ENCODE assay signal across 22 cellular contexts in the genomic region with DNA sequence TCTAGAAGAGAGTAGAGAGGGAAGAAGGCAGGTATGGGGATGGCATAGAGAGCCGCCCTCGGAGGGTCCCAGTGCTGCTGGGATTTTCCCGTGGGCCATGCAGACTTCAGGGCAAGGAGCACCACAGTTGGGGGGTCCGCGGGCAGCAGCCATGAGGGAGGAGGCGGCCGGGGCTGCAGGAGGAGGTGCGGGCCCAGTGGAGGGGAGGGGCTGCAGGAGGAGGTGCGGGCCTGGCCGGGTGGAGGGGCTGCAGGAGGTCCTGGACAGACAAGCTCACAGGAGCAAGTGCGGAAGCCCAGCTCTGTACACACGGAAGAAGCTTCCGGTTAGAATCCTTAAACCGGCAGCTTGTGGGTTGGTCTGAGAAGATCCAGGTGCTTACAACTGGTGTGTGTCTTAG. TPM values are rescaled to one million over a fixed set of nuclear protein-coding genes. Genes with fewer than 3 reads are reported as not detected.
A peak's percentile ranks its signal among the peaks of the same experiment; 100 is the strongest.
DNase-seq lines count a peak whose midpoint lies in the region; ATAC-seq and TF ChIP-seq lines count a peak whose summit lies in the region.
"Had no signal": no experiment of that assay in that cellular context is flagged by ENCODE, and none has a peak within 500 bp of the region (broad histone marks: within the 10 kb centered on the region; RNA-seq: fewer than 3 reads in every experiment).

No MANE protein-coding gene starts in this region.

- H2AFZ ChIP-seq in neural progenitor cell (replicated peaks) = no peak overlapping the region
- H2AFZ ChIP-seq: GM23338 had no signal

- H3K36me3 ChIP-seq in NT2/D1 (ENCODE audit: insufficient read depth, insufficient read length, low read length) (no peaks in the 10 kb centered on the region), RWPE2 (ENCODE audit: low read depth) (no peaks in the 10 kb centered on the region), neural progenitor cell (no peaks in the 10 kb centered on the region)
- H3K36me3 ChIP-seq: BE2C; BLaER1 treated with 17β-estradiol and CSF1 and Interleukin-3, amounts not matched to agents 10 nM and 100 nM; HAP-1 had no signal

- no peaks in the 10 kb centered on the region for H3K36me3 Mint-ChIP-seq in neural progenitor cell
- H3K36me3 Mint-ChIP-seq: CD14-positive monocyte; CD8-positive, alpha-beta memory T cell had no signal

- no peaks in the 10 kb centered on the region for H3F3A ChIP-seq in neural progenitor cell (ENCODE audit: low read depth)

- H3K27ac Mint-ChIP-seq in neural progenitor cell = peak overlapping the region; percentile 33
- H3K27ac Mint-ChIP-seq: CD14-positive monocyte; CD4-positive, alpha-beta T cell; CD8-positive, alpha-beta memory T cell; GM23338; HFFc6 had no signal

- TF ChIP-seq CTCF in RWPE2 (IDR thresholded peaks at IDR 0.05; ENCODE audit: poor library complexity, severe bottlenecking) (no peak), neural progenitor cell (IDR thresholded peaks at IDR 0.05) (no peak)

- H3K9me3 ChIP-seq in NT2/D1 (ENCODE audit: insufficient read depth, low read length) (no peaks in the 10 kb centered on the region), RWPE2 (ENCODE audit: severe bottlenecking) (no peaks in the 10 kb centered on the region), neural progenitor cell (ENCODE audit: low read depth) (no peaks in the 10 kb centered on the region)
- H3K9me3 ChIP-seq: BE2C, HAP-1 had no signal

- no peaks in the 10 kb centered on the region for H4K20me1 ChIP-seq in neural progenitor cell (ENCODE audit: low read depth)

- H3K9me3 Mint-ChIP-seq in neural progenitor cell = peaks cover 10% of the 10 kb centered on the region
- H3K9me3 Mint-ChIP-seq: CD4-positive, alpha-beta T cell; CD8-positive, alpha-beta memory T cell had no signal

- peaks cover 10% of the 10 kb centered on the region for H3K27me3 Mint-ChIP-seq in neural progenitor cell (ENCODE audit: insufficient read depth, low read depth)

- H3K4me3 ChIP-seq in NT2/D1 (ENCODE audit: insufficient read length, low read depth) (no peak overlapping the region), RWPE2 (ENCODE audit: severe bottlenecking) (no peak overlapping the region), neural progenitor cell (no peak overlapping the region)
- H3K4me3 ChIP-seq: A549; BLaER1 treated with 17β-estradiol and CSF1 and Interleukin-3, amounts not matched to agents 10 nM and 100 nM; GM23338; HAP-1 had no signal

- H3K79me2 ChIP-seq in neural progenitor cell (ENCODE audit: low read depth) = no peaks in the 10 kb centered on the region

- DNase-seq in NT2/D1 (ENCODE audit: low read depth, low spot score) (no peak), RWPE2 (ENCODE audit: low spot score) (peak; percentile 86), neural progenitor cell (ENCODE audit: low spot score) (no peak), GF-D8 (lab: John Stamatoyannopoulos, UW) (no peak), caudate nucleus (lab: John Stamatoyannopoulos, UW) (no peak), cerebellar nuclear complex (lab: John Stamatoyannopoulos, UW) (no peak)
- DNase-seq: 8988T; ACHN; AML-193; BE2C; CD4-positive, alpha-beta T cell; CD8-positive, alpha-beta memory T cell; DMS 273 treated with DMSO at 0.1 percent for 48 hours; DMS79; EL; GDM1; HFFc6 had no signal

- no peak for ATAC-seq in RWPE2 (ENCODE audit: low read depth)
- ATAC-seq: A549 had no signal

- H3K4me2 ChIP-seq in neural progenitor cell = no peak overlapping the region
- H3K4me2 ChIP-seq: A549; BLaER1 treated with 17β-estradiol and CSF1 and Interleukin-3, amounts not matched to agents 10 nM and 100 nM had no signal

- peaks cover 19% of the 10 kb centered on the region for H3K4me1 Mint-ChIP-seq in neural progenitor cell
- H3K4me1 Mint-ChIP-seq: CD14-positive monocyte; CD8-positive, alpha-beta memory T cell had no signal

- H3K4me1 ChIP-seq in NT2/D1 (ENCODE audit: insufficient read depth, insufficient read length) = peaks cover 28% of the 10 kb centered on the region
- no peaks in the 10 kb centered on the region for H3K4me1 ChIP-seq in RWPE2 (ENCODE audit: insufficient read depth, poor library complexity, severe bottlenecking)
- peaks cover 9% of the 10 kb centered on the region for H3K4me1 ChIP-seq in neural progenitor cell
- H3K4me1 ChIP-seq: A549; BE2C; BLaER1 treated with 17β-estradiol and CSF1 and Interleukin-3, amounts not matched to agents 10 nM and 100 nM; HAP-1 had no signal

- H3K27me3 ChIP-seq in NT2/D1 (ENCODE audit: insufficient read depth, insufficient read length) = no peaks in the 10 kb centered on the region
- peaks cover 68% of the 10 kb centered on the region for H3K27me3 ChIP-seq in RWPE2 (ENCODE audit: insufficient read depth, poor library complexity, severe bottlenecking)
- H3K27me3 ChIP-seq in neural progenitor cell = peaks cover 5% of the 10 kb centered on the region

- H3K4me3 Mint-ChIP-seq in neural progenitor cell = no peak overlapping the region
- H3K4me3 Mint-ChIP-seq: CD14-positive monocyte; CD4-positive, alpha-beta T cell; CD8-positive, alpha-beta memory T cell; GM23338; HFFc6 had no signal

- H3K9ac ChIP-seq in NT2/D1 (ENCODE audit: insufficient read length, low read depth) (peak overlapping the region; percentile 32), neural progenitor cell (no peak overlapping the region)
- H3K9ac ChIP-seq: BLaER1 treated with 17β-estradiol and CSF1 and Interleukin-3, amounts not matched to agents 10 nM and 100 nM had no signal

- H3K27ac ChIP-seq in RWPE2 (ENCODE audit: poor library complexity, severe bottlenecking) (no peak overlapping the region), neural progenitor cell (no peak overlapping the region), caudate nucleus (ENCODE audit: low read depth, low read length) (no peak overlapping the region)
- H3K27ac ChIP-seq: A549; BLaER1 treated with 17β-estradiol and CSF1 and Interleukin-3, amounts not matched to agents 10 nM and 100 nM had no signal

RNA-seq across cellular contexts. Expression of a gene that starts 34.6 kb away (rescaled TPM):
- 0.68 TPM in 1 of 2 replicates, not detected in the other for total RNA-seq in neural progenitor cell (ENCODE audit: low replicate concordance)
- total RNA-seq: CD4-positive, alpha-beta T cell; CD8-positive, alpha-beta memory T cell; HFFc6 had no signal
